9 cellular contexts compared by ENCODE assay signal in the genomic region with DNA sequence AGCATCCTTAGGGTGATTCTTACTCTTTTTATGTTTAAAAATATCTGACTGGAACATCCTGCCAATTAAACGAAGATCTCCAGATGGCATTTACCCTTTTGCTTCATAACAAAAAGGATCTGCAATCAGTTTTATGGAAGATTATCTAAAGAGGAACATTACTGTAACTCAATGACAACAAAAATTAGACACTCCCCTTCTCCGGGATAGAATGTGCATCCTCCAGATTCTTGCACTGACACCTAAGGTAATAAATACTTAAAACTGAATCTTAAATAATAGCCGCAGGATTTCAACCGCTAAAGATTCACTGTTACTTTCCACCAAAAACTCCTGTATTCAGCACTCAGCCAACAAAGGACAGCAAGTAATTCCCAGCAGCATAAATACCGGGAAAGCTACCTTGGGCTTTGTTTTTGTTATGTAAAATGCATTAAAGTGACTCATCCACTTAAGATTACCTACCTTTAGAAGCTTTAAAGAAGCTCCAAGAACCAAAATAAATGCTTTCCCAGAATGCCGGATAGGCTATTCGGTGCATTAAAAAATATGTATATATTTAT. TPM values are rescaled to one million over a fixed set of nuclear protein-coding genes. Genes with fewer than 3 reads are reported as not detected.
DNase-seq lines count a peak whose midpoint lies in the region; ATAC-seq, FAIRE-seq and TF ChIP-seq lines count a peak whose summit lies in the region.
"Had no signal": no experiment of that assay in that cellular context is flagged by ENCODE, and none has a peak within 500 bp of the region (broad histone marks: within the 10 kb centered on the region; RNA-seq: fewer than 3 reads in every experiment).

No MANE protein-coding gene starts in this region.

- H3K27ac Mint-ChIP-seq in astrocyte (ENCODE audit: unreplicated experiment) = no peak overlapping the region
- no peak overlapping the region for H3K27ac Mint-ChIP-seq in activated CD4-positive, alpha-beta memory T cell treated with anti-CD3 and anti-CD28 coated beads, Interleukin-2, amount 10 ng/mL, durations not matched to agents 7 days and 5 days

- TF ChIP-seq CTCF in heart right ventricle (IDR thresholded peaks at IDR 0.05) = no peak
- TF ChIP-seq CTCF in astrocyte (IDR thresholded peaks at IDR 0.05; ENCODE audit: insufficient read depth, low read depth, low read length) = no peak
- TF ChIP-seq CTCF in left lung (IDR thresholded peaks at IDR 0.05) = no peak
- no peak for TF ChIP-seq CTCF in vagina (IDR thresholded peaks at IDR 0.05)

- H3K9ac ChIP-seq in astrocyte (ENCODE audit: low read length) = peak overlapping the region; percentile 94

- CTCF ChIA-PET in activated CD4-positive, alpha-beta memory T cell treated with anti-CD3 and anti-CD28 coated beads, Interleukin-2, amount 10 ng/mL, durations not matched to agents 7 days and 5 days (lab: Charles Lee) = no interaction called here

- FAIRE-seq in astrocyte (lab: Jason Lieb, UNC) = no peak

- DNase-seq in heart right ventricle (no peak), left ventricle myocardium superior (no peak), astrocyte (ENCODE audit: low read depth) (peak; percentile 42), left lung (no peak), vagina (ENCODE audit: extremely low spot score in 2 of 2) (no peak), posterior cingulate gyrus (no peak)
- no peak for DNase-seq in activated CD4-positive, alpha-beta memory T cell treated with anti-CD3 and anti-CD28 coated beads, Interleukin-2, amount 10 ng/mL, durations not matched to agents 7 days and 5 days
- DNase-seq in stimulated activated CD4-positive, alpha-beta T cell treated with anti-CD3 and anti-CD28 coated beads, Interleukin-15, amount 100 ng/mL, for 24 hours = no peak
- DNase-seq: activated CD4-positive, alpha-beta T cell treated with anti-CD3 and anti-CD28 coated beads for 1 hour had no signal

- H3K9me3 ChIP-seq in heart right ventricle (no peaks in the 10 kb centered on the region), astrocyte (ENCODE audit: insufficient read depth, low read depth, low read length) (no peaks in the 10 kb centered on the region), left lung (no peaks in the 10 kb centered on the region), vagina (no peaks in the 10 kb centered on the region)

- H3K27me3 ChIP-seq in heart right ventricle = peaks cover 0 to 51% (median 3%) of the 10 kb centered on the region in 7 donors
- H3K27me3 ChIP-seq in astrocyte (ENCODE audit: insufficient read depth, low read length) = no peaks in the 10 kb centered on the region
- peaks cover 0 to 74% of the 10 kb centered on the region in 2 donors for H3K27me3 ChIP-seq in left lung
- H3K27me3 ChIP-seq in vagina = no peaks in the 10 kb centered on the region

- no peak for TF ChIP-seq POLR2A in vagina (IDR thresholded peaks at IDR 0.05)

- no peak overlapping the region for H2AFZ ChIP-seq in astrocyte (ENCODE audit: low read depth, low read length)

- H3K4me1 ChIP-seq in heart right ventricle (peaks cover 0 to 44% (median 23%) of the 10 kb centered on the region in 9 donors), astrocyte (ENCODE audit: insufficient read depth, low read length) (peaks cover 11% of the 10 kb centered on the region), left lung (peaks cover 0 to 9% of the 10 kb centered on the region in 2 donors), vagina (peaks cover 12% of the 10 kb centered on the region)

- no peaks in the 10 kb centered on the region for H3K9me3 Mint-ChIP-seq in astrocyte (ENCODE audit: unreplicated experiment)
- H3K9me3 Mint-ChIP-seq in activated CD4-positive, alpha-beta memory T cell treated with anti-CD3 and anti-CD28 coated beads, Interleukin-2, amount 10 ng/mL, durations not matched to agents 7 days and 5 days = no peaks in the 10 kb centered on the region

- peaks cover 8% of the 10 kb centered on the region for H3K4me1 Mint-ChIP-seq in astrocyte (ENCODE audit: low read depth, unreplicated experiment)
- H3K4me1 Mint-ChIP-seq in activated CD4-positive, alpha-beta memory T cell treated with anti-CD3 and anti-CD28 coated beads, Interleukin-2, amount 10 ng/mL, durations not matched to agents 7 days and 5 days = no peaks in the 10 kb centered on the region

- 16 to 17% methylated on average over 7 of the region's 7 CpGs for WGBS in heart right ventricle, 2 donors

- ATAC-seq in heart right ventricle (no peak), left ventricle myocardium superior (no peak), left lung (no peak)

- H4K20me1 ChIP-seq in astrocyte (ENCODE audit: insufficient read depth, low read length) = peaks cover 12% of the 10 kb centered on the region

- intact Hi-C loops in heart right ventricle (cut with DNase I) (loop anchor here in 6 of 10 donors (2.0 to 10.0 kb wide), 6 partner anchors 97 to 267 kb away; no protein-coding TSS in a partner anchor), left ventricle myocardium superior (cut with micrococcal nuclease) (loop anchor here (10.0 kb wide), 1 partner anchor 207 kb away; no protein-coding TSS in a partner anchor), left lung (cut with DNase I) (no loop called here), vagina (cut with DNase I) (no loop called here), posterior cingulate gyrus (cut with DNase I) (loop anchor here (5.0 to 10.0 kb wide), 2 partner anchors 210 to 267 kb away; no protein-coding TSS in a partner anchor)

- H3K79me2 ChIP-seq in astrocyte (ENCODE audit: insufficient read depth, low read length) = peaks cover 60% of the 10 kb centered on the region

- peak overlapping the region in 9 of 10 donors; percentile 50 to 77 (median 72) for H3K4me3 ChIP-seq in heart right ventricle
- H3K4me3 ChIP-seq in astrocyte (ENCODE audit: insufficient read depth, low read depth, low read length) = peak overlapping the region; percentile 86
- H3K4me3 ChIP-seq in left lung = peak overlapping the region; percentile 38 to 47
- peak overlapping the region; percentile 76 to 97 for H3K4me3 ChIP-seq in vagina

- H3K36me3 ChIP-seq in heart right ventricle (no peaks in the 10 kb centered on the region), astrocyte (ENCODE audit: insufficient read depth, low read length) (no peaks in the 10 kb centered on the region), left lung (no peaks in the 10 kb centered on the region), vagina (no peaks in the 10 kb centered on the region)

- H3K27ac ChIP-seq in heart right ventricle (peak overlapping the region in 5 of 10 donors; percentile 86 to 93 (median 92)), astrocyte (ENCODE audit: low read depth, low read length) (no peak overlapping the region), left lung (no peak overlapping the region), vagina (no peak overlapping the region)

- peak overlapping the region; percentile 95 for H3K4me2 ChIP-seq in astrocyte (ENCODE audit: low read length)

- peak overlapping the region; percentile 98 for H3K4me3 Mint-ChIP-seq in astrocyte (ENCODE audit: unreplicated experiment)
- H3K4me3 Mint-ChIP-seq in activated CD4-positive, alpha-beta memory T cell treated with anti-CD3 and anti-CD28 coated beads, Interleukin-2, amount 10 ng/mL, durations not matched to agents 7 days and 5 days = no peak overlapping the region

- H3K36me3 Mint-ChIP-seq in astrocyte (ENCODE audit: low read depth, unreplicated experiment) = no peaks in the 10 kb centered on the region
- no peaks in the 10 kb centered on the region for H3K36me3 Mint-ChIP-seq in activated CD4-positive, alpha-beta memory T cell treated with anti-CD3 and anti-CD28 coated beads, Interleukin-2, amount 10 ng/mL, durations not matched to agents 7 days and 5 days (ENCODE audit: low read depth)

- POLR2A ChIA-PET in activated CD4-positive, alpha-beta memory T cell treated with anti-CD3 and anti-CD28 coated beads, Interleukin-2, amount 10 ng/mL, durations not matched to agents 7 days and 5 days (lab: Charles Lee) = no interaction called here

- H3K27me3 Mint-ChIP-seq in astrocyte (ENCODE audit: low read depth, unreplicated experiment) = no peaks in the 10 kb centered on the region
- H3K27me3 Mint-ChIP-seq in activated CD4-positive, alpha-beta memory T cell treated with anti-CD3 and anti-CD28 coated beads, Interleukin-2, amount 10 ng/mL, durations not matched to agents 7 days and 5 days = peaks cover 28% of the 10 kb centered on the region

RNA-seq across cellular contexts. Expression of gene CACNA2D1, which starts 1.6 kb away (rescaled TPM):
- total RNA-seq in heart right ventricle (100 to 1,000 TPM in 4 of 10 donors, 10 to 100 TPM in 6; 34.0 to 131 (median 81.6) TPM), left ventricle myocardium superior (48.1 TPM), astrocyte (53.4 and 65.4 TPM in 2 replicates), left lung (10 to 100 TPM; 10.7 to 11.5 TPM), vagina (16.9 TPM)
- 10 to 100 TPM in 1 of 2 donors, 1 to 10 TPM in 1; 7.0 to 19.4 TPM for polyA plus RNA-seq in heart right ventricle
- total RNA-seq in activated CD4-positive, alpha-beta memory T cell treated with anti-CD3 and anti-CD28 coated beads, Interleukin-2, amount 10 ng/mL, durations not matched to agents 7 days and 5 days = not detected

Comparison
In these comparisons a context has a peak if more than half of its experiments do, and no peak if none do; other contexts are left out.
1. RNA of gene CACNA2D1, which starts 1.6 kb away (total RNA-seq): 34.0 to 131 TPM in heart right ventricle, 53.4 to 65.4 TPM in astrocyte, 48.1 TPM in left ventricle myocardium superior (single experiment), 16.9 TPM in vagina (single experiment) and 10.7 to 11.5 TPM in left lung; not detected in activated CD4-positive, alpha-beta memory T cell treated with anti-CD3 and anti-CD28 coated beads, Interleukin-2, amount 10 ng/mL, durations not matched to agents 7 days and 5 days; every median in the first group is over 10 times any median in the second.
2. intact Hi-C loops: an anchor here in heart right ventricle (2.0 to 10.0 kb wide), left ventricle myocardium superior (10.0 kb wide) and posterior cingulate gyrus (5.0 to 10.0 kb wide); none called in left lung and vagina.
3. Peak in every context shown above with its lines, with median percentiles within 50 percentile points of each other: H3K4me3 ChIP-seq.